11 cellular contexts compared by ENCODE assay signal in genomic region chr22:42683599-42684283, GRCh38. TPM values are rescaled to one million over a fixed set of nuclear protein-coding genes. Genes with fewer than 3 reads are reported as not detected.
DNase-seq lines count a peak whose midpoint lies in the region; ATAC-seq, FAIRE-seq and TF ChIP-seq lines count a peak whose summit lies in the region.
"Had no signal": no experiment of that assay in that cellular context is flagged by ENCODE, and none has a peak within 500 bp of the region (broad histone marks: within the 10 kb centered on the region; RNA-seq: fewer than 3 reads in every experiment).

No MANE protein-coding gene starts in this region.

- peaks cover 13% of the 10 kb centered on the region for H3K27me3 Mint-ChIP-seq in brain

- no peaks in the 10 kb centered on the region for H3K36me3 Mint-ChIP-seq in brain

- H3K27me3 ChIP-seq in rectal smooth muscle tissue (ENCODE audit: control insufficient read depth, insufficient read depth, low read length), result no peaks in the 10 kb centered on the region
- H3K27me3 ChIP-seq: pancreas had no signal

- ATAC-seq in left ventricle myocardium superior, result peak; percentile 60

- H3K36me3 ChIP-seq in rectal smooth muscle tissue (ENCODE audit: control insufficient read depth, insufficient read depth, low read length), result no peaks in the 10 kb centered on the region
- H3K36me3 ChIP-seq: pancreas had no signal

- H3K4me3 Mint-ChIP-seq in brain, result no peak overlapping the region

- intact Hi-C loops in left ventricle myocardium superior (cut with micrococcal nuclease), result no loop called here

- FAIRE-seq in urothelium cell line (lab: Jason Lieb, UNC), result no peak
- FAIRE-seq: pancreas had no signal

- H3K27ac ChIP-seq in rectal smooth muscle tissue (ENCODE audit: low read depth, low read length), result peak overlapping the region; percentile 95
- H3K27ac ChIP-seq: pancreas had no signal

- H3K4me1 ChIP-seq in rectal smooth muscle tissue (ENCODE audit: control insufficient read depth, insufficient read depth, low read length), result peaks cover 51% of the 10 kb centered on the region

- TF ChIP-seq CTCF in brain (conservative IDR thresholded peaks at IDR 0.05), result no peak

- peak overlapping the region; percentile 60 to 94 (median 85) for H3K27ac Mint-ChIP-seq in brain

- peaks cover 41% of the 10 kb centered on the region for H3K4me1 Mint-ChIP-seq in brain

- peak overlapping the region; percentile 38 for H3K4me3 ChIP-seq in rectal smooth muscle tissue (ENCODE audit: low read length)
- H3K4me3 ChIP-seq: pancreas had no signal

- DNase-seq in Ammon's horn (ENCODE audit: low spot score), result peak; percentile 64
- peak; percentile 92 for DNase-seq in left ventricle myocardium superior
- DNase-seq in NCI-H1105 (lab: John Stamatoyannopoulos, UW), result no peak
- no peak for DNase-seq in cortex of kidney (lab: John Stamatoyannopoulos, UW)
- no peak for DNase-seq in foreskin melanocyte
- no peak for DNase-seq in urothelium cell line (ENCODE audit: low spot score)
- DNase-seq: activated CD4-positive, alpha-beta T cell treated with anti-CD3 and anti-CD28 coated beads for 1 hour; dermis blood vessel endothelial cell; pancreas had no signal

- H3K9me3 Mint-ChIP-seq in brain, result peaks cover 2 to 9% (median 5%) of the 10 kb centered on the region in 5 experiments

- H3K9ac ChIP-seq in rectal smooth muscle tissue (ENCODE audit: low read length), result peak overlapping the region; percentile 52

RNA-seq across cellular contexts. Expression of gene CYB5R3, which starts 34.5 kb away (rescaled TPM):
- polyA plus RNA-seq in brain (ENCODE audit: insufficient read depth, low read depth, low replicate concordance), result 278 TPM
- 283 TPM for total RNA-seq in left ventricle myocardium superior

RNA-seq across cellular contexts. Expression of gene A4GALT, which starts 36.9 kb away (rescaled TPM):
- polyA plus RNA-seq in brain (ENCODE audit: insufficient read depth, low read depth, low replicate concordance), result 5.1 TPM
- 81.7 TPM for total RNA-seq in left ventricle myocardium superior

RNA-seq across cellular contexts. Expression of gene ATP5MGL, which starts 43.3 kb away (rescaled TPM):
- polyA plus RNA-seq in brain (ENCODE audit: insufficient read depth, low read depth, low replicate concordance), result not detected
- 0.55 TPM for total RNA-seq in left ventricle myocardium superior
- total RNA-seq: dermis blood vessel endothelial cell had no signal

Comparison
In these comparisons a context has a peak if more than half of its experiments do, and no peak if none do; other contexts are left out.
1. DNase-seq: peak in Ammon's horn (single experiment) and left ventricle myocardium superior (single experiment); none in NCI-H1105 (single experiment), cortex of kidney (single experiment), foreskin melanocyte (single experiment) and urothelium cell line (single experiment).